8 cellular contexts compared by ENCODE assay signal in the genomic region with DNA sequence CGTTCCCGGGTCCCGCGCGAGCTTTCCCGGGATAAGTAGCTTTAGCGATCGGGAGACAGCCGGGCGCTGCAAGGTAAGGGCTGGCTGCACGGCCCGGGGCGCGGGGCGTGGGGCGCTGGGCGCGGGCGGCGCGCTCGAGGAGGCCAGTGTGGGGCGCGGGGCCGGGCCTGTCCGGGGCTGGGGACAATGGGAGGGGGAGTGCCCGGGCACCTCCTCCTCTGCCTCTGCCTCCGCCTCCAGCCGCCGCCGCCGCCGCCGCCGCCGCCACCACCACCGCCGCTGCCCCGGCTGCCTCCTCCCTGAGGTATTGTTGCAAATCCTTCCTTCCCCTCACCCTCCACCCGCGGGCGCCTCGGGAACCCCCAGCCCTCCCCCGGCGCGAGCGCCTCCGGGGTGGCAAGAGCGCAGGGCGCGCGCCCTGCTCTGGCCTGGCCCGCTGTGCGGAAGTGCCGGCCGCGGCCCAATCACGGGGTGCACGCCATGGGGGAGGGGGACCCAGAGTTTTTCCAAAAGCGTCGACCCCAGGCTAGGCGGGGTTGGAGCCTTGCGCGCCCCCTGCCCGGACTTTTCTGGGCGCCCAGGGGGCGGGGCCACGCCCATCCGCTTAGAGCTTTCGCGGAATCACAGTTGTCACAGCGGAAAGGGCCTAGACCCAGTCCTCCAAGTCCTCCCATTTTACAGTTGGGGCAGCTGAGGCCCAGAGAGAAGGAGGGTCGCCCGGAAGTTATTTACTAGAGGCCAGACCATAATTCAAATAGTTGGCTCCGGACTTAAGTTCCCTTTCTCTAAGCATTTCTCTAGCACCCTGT. TPM values are rescaled to one million over a fixed set of nuclear protein-coding genes. Genes with fewer than 3 reads are reported as not detected.
DNase-seq lines count a peak whose midpoint lies in the region; ATAC-seq and TF ChIP-seq lines count a peak whose summit lies in the region.

TSS of gene LPP (plus strand) at position 209 of the 809 bp plus-strand sequence. CDS start 251,964 bp downstream, outside the sequence.

- WGBS in ectodermal cell, 2 experiments, result 0 to 1% methylated on average over 75 of the region's 75 CpGs
- 0% methylated on average over 55 to 75 of the region's 75 CpGs for WGBS in lung, 2 donors

- H3K4me1 Mint-ChIP-seq in activated CD8-positive, alpha-beta T cell treated with anti-CD3 and anti-CD28 coated beads for 36 hours (ENCODE audit: low read depth), result peaks cover 56% of the 10 kb centered on the region

- peak within 1 kb of the TSS; percentile 75 for H3K4me3 Mint-ChIP-seq in activated CD8-positive, alpha-beta T cell treated with anti-CD3 and anti-CD28 coated beads for 36 hours

- H3K9me3 ChIP-seq in ectodermal cell (ENCODE audit: control insufficient read depth, low read length) (no peaks in the 10 kb centered on the region), lung (ENCODE audit: control insufficient read depth in 2 of 2, insufficient read depth in 1 of 2, low read length in 1 of 2) (no peaks in the 10 kb centered on the region)

- TF ChIP-seq CTCF in activated CD8-positive, alpha-beta T cell treated with anti-CD3 and anti-CD28 coated beads for 36 hours (IDR thresholded peaks at IDR 0.05), result no peak
- TF ChIP-seq CTCF in lung (IDR thresholded peaks at IDR 0.05; ENCODE audit: control extremely low read depth, extremely low read depth), result no peak

- H3K4me1 ChIP-seq in ectodermal cell (ENCODE audit: control insufficient read depth, insufficient read depth, low read length) (peaks cover 27% of the 10 kb centered on the region), lung (ENCODE audit: control insufficient read depth in 2 of 2, insufficient read depth in 2 of 2, low read length in 2 of 2) (peaks cover 15% of the 10 kb centered on the region in 2 donors)

- peak within 1 kb of the TSS; percentile 92 for H3K27ac Mint-ChIP-seq in activated CD8-positive, alpha-beta T cell treated with anti-CD3 and anti-CD28 coated beads for 36 hours

- H3K36me3 ChIP-seq in ectodermal cell (ENCODE audit: control insufficient read depth, insufficient read depth, low read length) (no peaks in the 10 kb centered on the region), lung (ENCODE audit: control insufficient read depth in 2 of 2, insufficient read depth in 2 of 2, low read length in 2 of 2) (no peaks in the 10 kb centered on the region)

- H3K27ac ChIP-seq in ectodermal cell (ENCODE audit: insufficient read depth, low read depth, low read length, poor library complexity, severe bottlenecking) (peak within 1 kb of the TSS; percentile 94), lung (ENCODE audit: low read depth in 1 of 2, low read length in 1 of 2) (peak within 1 kb of the TSS; percentile 96 to 99)

- no peaks in the 10 kb centered on the region for H3K27me3 Mint-ChIP-seq in activated CD8-positive, alpha-beta T cell treated with anti-CD3 and anti-CD28 coated beads for 36 hours

- POLR2A ChIA-PET in activated CD8-positive, alpha-beta T cell treated with anti-CD3 and anti-CD28 coated beads for 36 hours (lab: Charles Lee), result interaction anchor here (0.6 to 3.0 kb wide), 12 partner anchors 10 to 415 kb away, joined by 3 to 11 read pairs (median 4); no protein-coding TSS in a partner anchor

- intact Hi-C loops in activated CD8-positive, alpha-beta T cell treated with anti-CD3 and anti-CD28 coated beads for 36 hours (cut with micrococcal nuclease), result loop anchor here (10.0 kb wide), 1 partner anchor 229 kb away; no protein-coding TSS in a partner anchor

- H3K27me3 ChIP-seq in ectodermal cell (ENCODE audit: control insufficient read depth, insufficient read depth, low read length, poor library complexity, severe bottlenecking) (no peaks in the 10 kb centered on the region), lung (ENCODE audit: control insufficient read depth, insufficient read depth) (no peaks in the 10 kb centered on the region)

- peaks cover 3% of the 10 kb centered on the region for H3K36me3 Mint-ChIP-seq in activated CD8-positive, alpha-beta T cell treated with anti-CD3 and anti-CD28 coated beads for 36 hours (ENCODE audit: low read depth)

- ATAC-seq in HG02763 (IDR thresholded peaks at IDR 0.05; ENCODE audit: unreplicated experiment) (peak; percentile 85), lung (ENCODE audit: insufficient read depth, low FRiP score) (peak; percentile 87)
- peak; percentile 83 for ATAC-seq in activated CD8-positive, alpha-beta T cell treated with anti-CD3 and anti-CD28 coated beads for 36 hours

- peak; percentile 59 to 66 for DNase-seq in NCI-H2081 (lab: John Stamatoyannopoulos, UW)
- DNase-seq in NCI-H2081 treated with DMSO at 0.1 percent for 48 hours (lab: John Stamatoyannopoulos, UW), result no peak
- peak; percentile 41 for DNase-seq in NCI-H345 treated with DMSO at 0.1 percent for 48 hours (lab: John Stamatoyannopoulos, UW; ENCODE audit: unreplicated experiment)
- DNase-seq in activated CD8-positive, alpha-beta T cell treated with anti-CD3 and anti-CD28 coated beads for 36 hours, result peak; percentile 87
- DNase-seq in lung (ENCODE audit: low spot score), result peak; percentile 89
- peak; percentile 44 to 74 (median 60) for DNase-seq in stimulated activated CD4-positive, alpha-beta T cell treated with anti-CD3 and anti-CD28 coated beads, TNF-alpha, amount 100 ng/mL, for 24 hours (ENCODE audit: low read depth in 3 of 3)

- H3K9me3 Mint-ChIP-seq in activated CD8-positive, alpha-beta T cell treated with anti-CD3 and anti-CD28 coated beads for 36 hours, result peaks cover 2% of the 10 kb centered on the region

- CTCF ChIA-PET in activated CD8-positive, alpha-beta T cell treated with anti-CD3 and anti-CD28 coated beads for 36 hours (lab: Charles Lee), result interaction anchor here (1.1 to 2.0 kb wide), 6 partner anchors 176 to 416 kb away, joined by 3 to 7 read pairs (median 4); no protein-coding TSS in a partner anchor

- H3K4me3 ChIP-seq in ectodermal cell (ENCODE audit: insufficient read depth, low read depth, low read length) (peak within 1 kb of the TSS; percentile 64), lung (peak within 1 kb of the TSS; percentile 82)

RNA-seq across cellular contexts. Expression of gene LPP, which starts in this region (rescaled TPM):
- total RNA-seq in activated CD8-positive, alpha-beta T cell treated with anti-CD3 and anti-CD28 coated beads for 36 hours, result 10 to 100 TPM; 16.4 to 22.6 TPM
- polyA plus RNA-seq in ectodermal cell (2013, experiment 1 of 4), result 22.0 TPM
- 23.4 TPM for polyA plus RNA-seq in ectodermal cell (2013, experiment 2 of 4)
- 14.5 TPM for polyA plus RNA-seq in ectodermal cell (2013, experiment 3 of 4)
- polyA plus RNA-seq in ectodermal cell (2013, experiment 4 of 4), result 18.1 TPM
- total RNA-seq in lung, result 100 to 1,000 TPM; 118 to 219 TPM
- polyA plus RNA-seq in lung, result 10 to 100 TPM; 11.1 to 14.5 TPM

Comparison
In these comparisons a context has a peak if more than half of its experiments do, and no peak if none do; other contexts are left out.
1. RNA of gene LPP (total RNA-seq): 118 to 219 TPM in lung; 16.4 to 22.6 TPM in activated CD8-positive, alpha-beta T cell treated with anti-CD3 and anti-CD28 coated beads for 36 hours; every median in the first group is over 4 times any median in the second.
2. Peak in every context shown above with its lines, with median percentiles within 50 percentile points of each other: ATAC-seq.